ENCODE assay signal across 1 cellular context in the genomic region with DNA sequence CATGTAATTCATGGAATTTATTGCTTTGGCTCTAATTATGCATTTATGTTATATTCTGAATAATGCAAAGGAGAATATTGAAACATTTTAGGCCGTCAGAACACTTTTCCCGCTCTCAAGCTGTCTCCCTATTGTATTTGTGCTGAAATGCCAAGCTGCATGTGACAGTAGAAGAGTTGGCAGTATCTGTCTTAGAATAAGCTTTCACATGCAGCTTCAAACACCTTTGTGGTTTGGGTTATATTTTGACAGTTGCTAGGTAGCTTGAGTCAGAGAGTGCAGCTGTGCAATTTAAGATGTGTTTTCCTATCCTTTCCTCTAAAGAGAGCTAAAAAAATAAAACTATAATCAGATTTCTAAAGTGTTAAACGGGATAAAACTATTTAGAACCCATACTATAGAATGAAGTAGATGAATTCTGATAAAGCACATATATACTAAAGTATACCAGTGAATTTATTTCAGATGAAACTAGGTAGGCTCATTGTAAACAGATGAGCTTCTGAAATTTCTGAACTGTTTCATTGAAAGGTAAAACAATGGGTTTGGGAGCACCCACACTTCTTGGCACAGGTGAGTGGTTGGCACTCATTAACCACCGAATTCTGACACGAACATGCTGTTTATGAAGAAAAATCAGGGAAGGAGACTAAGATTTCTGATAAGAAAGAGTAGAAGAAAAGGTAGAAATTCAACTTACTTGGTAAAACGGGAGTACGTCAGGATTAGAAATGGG.
TF ChIP-seq lines count a peak whose summit lies in the region.

No MANE protein-coding gene starts in this region.

TF ChIP-seq in GM12878, 131 proteins besides CTCF, POLR2A, EP300 and RAD21:
- TF ChIP-seq BHLHE40 (IDR thresholded peaks at IDR 0.05; ENCODE audit: borderline replicate concordance in 1 of 2, low read depth in 2 of 2, low read length in 1 of 2) (peak in 1 of 2 experiments; percentile 55; a peak in 1 of 4 replicates), MYC (IDR thresholded peaks at IDR 0.05; ENCODE audit: insufficient read depth, insufficient read length, insufficient replicate concordance, low read length, severe bottlenecking) (no peak)
TF ChIP-seq in GM12878: peak in this region for 1.
